ENCODE assay signal across 18 cellular contexts in the genomic region with DNA sequence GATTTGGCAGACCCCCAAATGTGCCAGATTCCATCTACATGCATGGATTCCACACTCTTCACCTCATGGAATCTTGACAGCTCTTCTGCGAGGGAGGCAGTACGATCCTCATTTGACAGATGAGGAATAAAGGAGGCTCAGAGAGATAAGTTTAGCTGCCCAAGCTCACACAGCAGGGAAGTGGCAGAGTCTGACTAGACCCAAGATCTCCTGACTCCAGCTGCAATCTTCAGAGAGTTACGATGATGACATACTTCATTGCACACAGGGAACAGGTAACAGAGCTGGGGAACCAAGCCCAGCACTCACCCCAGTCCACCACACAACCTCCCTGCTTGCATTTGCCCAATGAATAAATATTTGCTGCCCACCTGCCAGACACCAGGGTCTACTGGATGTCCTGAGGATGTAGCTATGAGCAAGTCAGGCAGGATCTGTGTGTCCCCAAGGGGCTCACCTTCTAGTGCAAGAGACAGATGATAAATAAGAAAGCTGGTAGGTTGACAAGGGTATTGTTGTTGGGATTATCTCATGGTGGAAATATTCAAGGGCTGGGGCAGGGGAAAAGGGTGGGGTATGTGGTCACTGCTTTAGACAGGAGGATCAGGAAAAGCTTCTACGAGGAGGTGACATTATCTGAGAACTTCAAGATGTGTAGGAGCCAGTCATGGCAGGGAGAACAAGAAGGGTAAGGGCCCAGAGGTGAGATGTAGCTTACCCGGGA. TPM values are rescaled to one million over a fixed set of nuclear protein-coding genes. Genes with fewer than 3 reads are reported as not detected.
DNase-seq lines count a peak whose midpoint lies in the region; ATAC-seq and TF ChIP-seq lines count a peak whose summit lies in the region.
"Had no signal": no experiment of that assay in that cellular context is flagged by ENCODE, and none has a peak within 500 bp of the region (broad histone marks: within the 10 kb centered on the region; RNA-seq: fewer than 3 reads in every experiment).

No MANE protein-coding gene starts in this region.

- H3K27ac ChIP-seq in HEK293 (ENCODE audit: extremely low read depth, low read depth, low read length) (no peak overlapping the region), neuronal stem cell (replicated peaks; ENCODE audit: low read length) (no peak overlapping the region)
- no peak overlapping the region for H3K27ac ChIP-seq in naive thymus-derived CD4-positive, alpha-beta T cell (ENCODE audit: low read depth, low read length)
- H3K27ac ChIP-seq: SJCRH30 had no signal

- TF ChIP-seq CTCF in HEK293 (tag by site-specific recombination; IDR thresholded peaks at IDR 0.05) (no peak), epithelial cell of esophagus (IDR thresholded peaks at IDR 0.05; ENCODE audit: insufficient read depth, low read depth, low read length, missing control alignments) (no peak), BE2C (IDR thresholded peaks at IDR 0.05; ENCODE audit: low read depth, low read length) (no peak), Calu3 (IDR thresholded peaks at IDR 0.05; ENCODE audit: unreplicated experiment) (no peak)

- no peak overlapping the region for H4K8ac ChIP-seq in neuronal stem cell (ENCODE audit: low read depth, low read length)

- no peak for ATAC-seq in naive thymus-derived CD4-positive, alpha-beta T cell

- CTCF ChIA-PET in HEK293 (lab: Yijun Ruan, JAX) (interaction anchor here (0.6 to 1.1 kb wide), 5 partner anchors 21 to 1918 kb away, joined by 3 to 5 read pairs (median 3); no protein-coding TSS in a partner anchor), Calu3 (lab: Charles Lee) (interaction anchor here (1.0 to 1.1 kb wide), 3 partner anchors 35 to 113 kb away, joined by 3 read pairs; no protein-coding TSS in a partner anchor)
- CTCF ChIA-PET in naive thymus-derived CD4-positive, alpha-beta T cell (lab: Charles Lee): interaction anchor here (0.8 kb wide), 1 partner anchor 29 kb away, joined by 3 read pairs; no protein-coding TSS in a partner anchor

- peak overlapping the region; percentile 25 for H3K18ac ChIP-seq in neuronal stem cell (ENCODE audit: low read length)

- no peaks in the 10 kb centered on the region for H3K36me3 ChIP-seq in HEK293 (ENCODE audit: control insufficient read depth in 2 of 2, insufficient read depth in 1 of 2, low read length in 2 of 2)
- no peaks in the 10 kb centered on the region for H3K36me3 ChIP-seq in neuronal stem cell (replicated peaks in 1 of 2; ENCODE audit: control insufficient read depth in 2 of 2, insufficient read depth in 2 of 2, low read length in 2 of 2)
- H3K36me3 ChIP-seq in naive thymus-derived CD4-positive, alpha-beta T cell (ENCODE audit: control insufficient read depth in 2 of 3, insufficient read depth in 3 of 3, low read length in 3 of 3): no peaks in the 10 kb centered on the region
- H3K36me3 ChIP-seq in BE2C: no peaks in the 10 kb centered on the region
- H3K36me3 ChIP-seq: HAP-1, SJCRH30 had no signal

- intact Hi-C loops in naive thymus-derived CD4-positive, alpha-beta T cell (cut with micrococcal nuclease): no loop called here
- intact Hi-C loops in Calu3 (cut with micrococcal nuclease; ENCODE audit: unreplicated experiment): no loop called here

- H3K4me1 ChIP-seq in HEK293 (ENCODE audit: control insufficient read depth, insufficient read depth, low read length) (peaks cover 8% of the 10 kb centered on the region), neuronal stem cell (ENCODE audit: control insufficient read depth in 2 of 2, insufficient read depth in 1 of 2, low read depth in 1 of 2, low read length in 2 of 2) (peaks cover 0 to 3% of the 10 kb centered on the region in 2 donors), BE2C (peaks cover 20% of the 10 kb centered on the region)
- no peaks in the 10 kb centered on the region for H3K4me1 ChIP-seq in naive thymus-derived CD4-positive, alpha-beta T cell (ENCODE audit: control insufficient read depth in 2 of 2, insufficient read depth in 2 of 2, low read length in 2 of 2)
- H3K4me1 ChIP-seq: HAP-1 had no signal

- H3K9me3 ChIP-seq in HEK293 (ENCODE audit: control insufficient read depth, insufficient read depth, low read depth, low read length): no peaks in the 10 kb centered on the region
- H3K9me3 ChIP-seq in neuronal stem cell (replicated peaks in 1 of 2; ENCODE audit: control insufficient read depth in 2 of 2, insufficient read depth in 1 of 2, low read depth in 1 of 2, low read length in 2 of 2): no peaks in the 10 kb centered on the region
- no peaks in the 10 kb centered on the region for H3K9me3 ChIP-seq in naive thymus-derived CD4-positive, alpha-beta T cell (ENCODE audit: control insufficient read depth in 2 of 3, low read length in 3 of 3)
- H3K9me3 ChIP-seq in BE2C: no peaks in the 10 kb centered on the region
- H3K9me3 ChIP-seq: HAP-1, SJCRH30 had no signal

- no peak overlapping the region for H3K4me2 ChIP-seq in neuronal stem cell (ENCODE audit: insufficient read depth, low read length, poor library complexity, severe bottlenecking)

- no peak overlapping the region for H2AFZ ChIP-seq in neuronal stem cell (ENCODE audit: low read length)

- no peaks in the 10 kb centered on the region for H3K9me3 Mint-ChIP-seq in naive thymus-derived CD4-positive, alpha-beta T cell
- no peaks in the 10 kb centered on the region for H3K9me3 Mint-ChIP-seq in Calu3 (ENCODE audit: low read depth, unreplicated experiment)
- H3K9me3 Mint-ChIP-seq: activated naive CD8-positive, alpha-beta T cell treated with anti-CD3 and anti-CD28 coated beads for 36 hours; activated T-helper 1 cell treated with anti-CD3 and anti-CD28 coated beads, Interleukin-12 subunit alpha, Interleukin-12 subunit beta, Interleukin-2, Interleukin-4 antibody, amounts not matched to agents 30 ng/mL and 10 ng/mL and 1 ng/mL, durations not matched to agents 14 hours and 24 hours and 36 hours had no signal

- no peak overlapping the region for H3K23ac ChIP-seq in neuronal stem cell (ENCODE audit: low read depth, low read length, poor library complexity)

- H3K36me3 Mint-ChIP-seq in naive thymus-derived CD4-positive, alpha-beta T cell: no peaks in the 10 kb centered on the region
- H3K36me3 Mint-ChIP-seq in Calu3 (ENCODE audit: insufficient read depth, unreplicated experiment): no peaks in the 10 kb centered on the region
- H3K36me3 Mint-ChIP-seq: activated naive CD8-positive, alpha-beta T cell treated with anti-CD3 and anti-CD28 coated beads for 36 hours had no signal

- no peak overlapping the region for H3K9ac ChIP-seq in neuronal stem cell (ENCODE audit: low read depth, low read length, poor library complexity)

- WGBS in neuronal stem cell (ENCODE audit: extremely low coverage in 2 of 2, insufficient read length in 2 of 2, insufficient replicate concordance in 1 of 2), 2 donors: no CpG with 5 or more reads among the region's 5 CpGs

- peaks cover 0 to 5% (median 0%) of the 10 kb centered on the region in 5 donors for H3K27me3 Mint-ChIP-seq in naive thymus-derived CD4-positive, alpha-beta T cell
- H3K27me3 Mint-ChIP-seq in Calu3 (ENCODE audit: unreplicated experiment): no peaks in the 10 kb centered on the region
- H3K27me3 Mint-ChIP-seq: activated naive CD8-positive, alpha-beta T cell treated with anti-CD3 and anti-CD28 coated beads for 36 hours had no signal

- no peak overlapping the region for H3K27ac Mint-ChIP-seq in naive thymus-derived CD4-positive, alpha-beta T cell
- no peak overlapping the region for H3K27ac Mint-ChIP-seq in Calu3 (ENCODE audit: unreplicated experiment)
- H3K27ac Mint-ChIP-seq: activated naive CD8-positive, alpha-beta T cell treated with anti-CD3 and anti-CD28 coated beads for 36 hours; activated T-helper 1 cell treated with anti-CD3 and anti-CD28 coated beads, Interleukin-12 subunit alpha, Interleukin-12 subunit beta, Interleukin-2, Interleukin-4 antibody, amounts not matched to agents 30 ng/mL and 10 ng/mL and 1 ng/mL, durations not matched to agents 14 hours and 24 hours and 36 hours; B cell had no signal

- no peak overlapping the region for H2AK5ac ChIP-seq in neuronal stem cell (ENCODE audit: low read depth, low read length)

- H3K4me1 Mint-ChIP-seq in naive thymus-derived CD4-positive, alpha-beta T cell: peaks cover 0 to 8% (median 0%) of the 10 kb centered on the region in 7 donors
- peaks cover 30% of the 10 kb centered on the region for H3K4me1 Mint-ChIP-seq in Calu3 (ENCODE audit: low read depth, unreplicated experiment)
- H3K4me1 Mint-ChIP-seq: activated naive CD8-positive, alpha-beta T cell treated with anti-CD3 and anti-CD28 coated beads for 36 hours had no signal

- POLR2A ChIA-PET in HEK293 (lab: Yijun Ruan, JAX): interaction anchor here (0.6 to 2.0 kb wide), 3 partner anchors 25 to 35 kb away, joined by 3 to 12 read pairs (median 3); a partner anchor contains a TSS
- POLR2A ChIA-PET in naive thymus-derived CD4-positive, alpha-beta T cell (lab: Charles Lee): no interaction called here

- H2BK15ac ChIP-seq in neuronal stem cell (ENCODE audit: low read length): no peak overlapping the region

- H2BK5ac ChIP-seq in neuronal stem cell (ENCODE audit: low read length): no peak overlapping the region

- H3K79me1 ChIP-seq in neuronal stem cell (ENCODE audit: low read depth, low read length): no peaks in the 10 kb centered on the region

- H3K27me3 ChIP-seq in neuronal stem cell (ENCODE audit: control insufficient read depth in 3 of 3, insufficient read depth in 3 of 3, low read depth in 1 of 3, low read length in 3 of 3): peaks cover 0 to 7% (median 0%) of the 10 kb centered on the region in 3 experiments
- H3K27me3 ChIP-seq in naive thymus-derived CD4-positive, alpha-beta T cell (ENCODE audit: control insufficient read depth in 2 of 2, insufficient read depth in 2 of 2, low read length in 2 of 2): no peaks in the 10 kb centered on the region
- no peaks in the 10 kb centered on the region for H3K27me3 ChIP-seq in BE2C
- H3K27me3 ChIP-seq: SJCRH30 had no signal

- H4K91ac ChIP-seq in neuronal stem cell (ENCODE audit: low read depth, low read length, poor library complexity): no peak overlapping the region

- H3K4me3 ChIP-seq in HEK293 (ENCODE audit: low read depth, low read length) (no peak overlapping the region), epithelial cell of esophagus (ENCODE audit: low read length) (no peak overlapping the region), neuronal stem cell (ENCODE audit: low read length in 2 of 2) (no peak overlapping the region), BE2C (ENCODE audit: low read depth, low read length) (no peak overlapping the region)
- no peak overlapping the region for H3K4me3 ChIP-seq in naive thymus-derived CD4-positive, alpha-beta T cell (ENCODE audit: low read length)
- H3K4me3 ChIP-seq: HAP-1, SJCRH30 had no signal

- no TSS peak for BruUV-seq in Calu3 (replicated peaks; lab: Mats Ljungman, UMichigan)

- no peak overlapping the region for H3K4ac ChIP-seq in neuronal stem cell (ENCODE audit: low read length)

- DNase-seq in OCI-M1 (lab: John Stamatoyannopoulos, UW) (peak; percentile 18), epithelial cell of esophagus (ENCODE audit: low read depth) (peak; percentile 18), neuronal stem cell (ENCODE audit: low spot score) (no peak), BE2C (no peak), Calu3 (no peak)
- no peak for DNase-seq in naive thymus-derived CD4-positive, alpha-beta T cell
- DNase-seq: activated CD4-positive, CD25-positive, alpha-beta regulatory T cell treated with anti-CD3 and anti-CD28 coated beads, Interleukin-2, amount 50 U/mL, for 72 hours; activated naive CD8-positive, alpha-beta T cell treated with anti-CD3 and anti-CD28 coated beads for 36 hours; effector CD4-positive, alpha-beta T cell; KG1; NCI-H2081; NCI-H524 treated with DMSO at 0.1 percent for 48 hours; SJCRH30; T-helper 2 cell had no signal

- H2BK12ac ChIP-seq in neuronal stem cell (ENCODE audit: low read length): no peak overlapping the region

- no peak overlapping the region for H2BK120ac ChIP-seq in neuronal stem cell (ENCODE audit: low read depth, low read length)

- no peak overlapping the region for H3K14ac ChIP-seq in neuronal stem cell (ENCODE audit: low read length)

- H3K4me3 Mint-ChIP-seq in naive thymus-derived CD4-positive, alpha-beta T cell: no peak overlapping the region
- H3K4me3 Mint-ChIP-seq in Calu3 (ENCODE audit: low read depth, unreplicated experiment): no peak overlapping the region
- H3K4me3 Mint-ChIP-seq: activated naive CD8-positive, alpha-beta T cell treated with anti-CD3 and anti-CD28 coated beads for 36 hours; activated T-helper 1 cell treated with anti-CD3 and anti-CD28 coated beads, Interleukin-12 subunit alpha, Interleukin-12 subunit beta, Interleukin-2, Interleukin-4 antibody, amounts not matched to agents 30 ng/mL and 10 ng/mL and 1 ng/mL, durations not matched to agents 14 hours and 24 hours and 36 hours; B cell had no signal

RNA-seq across cellular contexts. Expression of a gene that starts 28.7 kb away (rescaled TPM):
- 3.4 TPM for polyA plus RNA-seq in neuronal stem cell (2013, experiment 1 of 2)
- 3.5 TPM for polyA plus RNA-seq in neuronal stem cell (2013, experiment 2 of 2)
- 10 to 100 TPM; 12.6 to 40.4 (median 17.5) TPM for total RNA-seq in naive thymus-derived CD4-positive, alpha-beta T cell
- polyA plus RNA-seq in naive thymus-derived CD4-positive, alpha-beta T cell: 1 to 10 TPM; 3.9 to 6.9 TPM
- 18.9 TPM for polyA plus RNA-seq in BE2C (2012; ENCODE audit: insufficient read depth, insufficient read length, low read depth)
- 30.8 and 32.0 TPM in 2 replicates for total RNA-seq in Calu3 (2022)

Comparison
In these comparisons a context has a peak if more than half of its experiments do, and no peak if none do; other contexts are left out.
1. DNase-seq: peak in OCI-M1 (single experiment) and epithelial cell of esophagus (single experiment); none in neuronal stem cell (single experiment), naive thymus-derived CD4-positive, alpha-beta T cell (0 of 9), BE2C (single experiment) and Calu3 (single experiment).